ENCODE assay signal across 8 cellular contexts in the genomic region with DNA sequence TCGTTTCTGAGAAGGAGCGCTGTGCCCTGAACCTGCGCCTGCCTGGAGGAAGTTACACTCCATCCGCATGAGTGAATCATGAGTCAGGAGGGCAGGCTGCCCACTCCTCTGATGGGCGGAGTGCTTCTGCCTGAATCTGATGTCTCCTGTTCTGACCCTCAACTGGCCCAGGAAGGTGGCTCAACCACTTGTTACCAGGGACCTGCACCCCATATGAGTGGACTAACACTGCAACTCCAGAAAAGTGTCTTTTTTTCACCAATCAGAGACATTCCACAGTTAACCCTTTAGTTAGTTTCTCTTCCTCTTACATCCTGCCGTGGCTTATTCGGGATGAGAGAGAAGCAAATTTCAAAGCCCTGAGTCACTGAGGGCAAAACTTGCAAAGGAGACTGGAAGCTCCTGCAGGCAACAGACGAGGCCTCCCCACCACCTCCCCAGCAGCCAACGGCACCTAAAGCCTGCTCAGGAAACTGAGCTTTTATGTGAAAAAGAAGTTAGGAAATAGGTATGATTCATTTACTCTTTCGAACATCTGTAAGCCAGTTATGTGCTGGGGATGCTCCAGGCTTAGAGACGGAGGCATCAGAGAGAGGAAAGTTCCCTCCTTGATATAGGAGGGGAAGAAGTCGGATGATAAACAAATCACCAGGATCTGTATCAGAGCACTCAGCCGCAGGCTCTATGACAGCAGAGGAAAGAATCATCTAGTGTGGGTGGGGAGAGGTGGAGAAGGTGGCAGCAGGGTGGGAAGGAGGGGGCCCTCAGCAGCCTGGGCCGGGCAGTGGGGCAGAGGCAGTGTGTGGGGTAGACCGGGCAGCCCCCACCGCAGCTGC. TPM values are rescaled to one million over a fixed set of nuclear protein-coding genes. Genes with fewer than 3 reads are reported as not detected.
A peak's percentile ranks its signal among the peaks of the same experiment; 100 is the strongest.
DNase-seq lines count a peak whose midpoint lies in the region; ATAC-seq and TF ChIP-seq lines count a peak whose summit lies in the region.

No MANE protein-coding gene starts in this region.

- H3K9me3 ChIP-seq in CD8-positive, alpha-beta memory T cell (ENCODE audit: low read length), result no peaks in the 10 kb centered on the region
- H3K9me3 ChIP-seq in effector memory CD4-positive, alpha-beta T cell (ENCODE audit: control insufficient read depth, low read length), result no peaks in the 10 kb centered on the region
- no peaks in the 10 kb centered on the region for H3K9me3 ChIP-seq in thoracic aorta

- peaks cover 90 to 100% (median 100%) of the 10 kb centered on the region in 3 donors for H3K4me1 Mint-ChIP-seq in CD8-positive, alpha-beta memory T cell

- POLR2A ChIA-PET in CD8-positive, alpha-beta memory T cell (lab: Charles Lee), result interaction anchor here (0.9 to 3.5 kb wide), 6 partner anchors 21 to 39 kb away, joined by 3 to 22 read pairs (median 6); no protein-coding TSS in a partner anchor

- H3K36me3 ChIP-seq in CD8-positive, alpha-beta memory T cell (ENCODE audit: insufficient read depth, low read length), result peaks cover 20% of the 10 kb centered on the region
- H3K36me3 ChIP-seq in effector memory CD4-positive, alpha-beta T cell (ENCODE audit: control insufficient read depth, insufficient read depth, low read length), result peaks cover 19% of the 10 kb centered on the region
- no peaks in the 10 kb centered on the region for H3K36me3 ChIP-seq in thoracic aorta

- peak in 4 of 5 donors; percentile 23 to 63 (median 38) for DNase-seq in CD8-positive, alpha-beta memory T cell
- DNase-seq in HS-27A (ENCODE audit: low read depth) (peak; percentile 97), UCSD-AML1 (lab: John Stamatoyannopoulos, UW; ENCODE audit: unreplicated experiment) (peak; percentile 52), myocyte (ENCODE audit: low read depth) (peak; percentile 84), thoracic aorta (ENCODE audit: low spot score) (peak; percentile 70), NCI-H526 (lab: John Stamatoyannopoulos, UW) (no peak)
- peak in 2 of 3 donors; percentile 25 to 37 for DNase-seq in effector memory CD4-positive, alpha-beta T cell

- H3K4me3 ChIP-seq in CD8-positive, alpha-beta memory T cell (ENCODE audit: low read length), result peak overlapping the region; percentile 42
- peak overlapping the region; percentile 20 for H3K4me3 ChIP-seq in effector memory CD4-positive, alpha-beta T cell (ENCODE audit: insufficient read depth, low read depth, low read length, poor library complexity, severe bottlenecking)
- peak overlapping the region; percentile 48 for H3K4me3 ChIP-seq in thoracic aorta

- H3K9me3 Mint-ChIP-seq in CD8-positive, alpha-beta memory T cell, result peaks cover 0 to 2% (median 0%) of the 10 kb centered on the region in 5 donors

- peaks cover 99% of the 10 kb centered on the region for H3K4me1 ChIP-seq in CD8-positive, alpha-beta memory T cell (ENCODE audit: insufficient read depth, low read length)
- peaks cover 77% of the 10 kb centered on the region for H3K4me1 ChIP-seq in effector memory CD4-positive, alpha-beta T cell (ENCODE audit: control insufficient read depth, insufficient read depth, low read length, poor library complexity, severe bottlenecking)
- H3K4me1 ChIP-seq in thoracic aorta (ENCODE audit: control insufficient read depth in 1 of 2, low read depth in 2 of 2), result peaks cover 28 to 73% of the 10 kb centered on the region in 2 donors

- ATAC-seq in GM21390 (IDR thresholded peaks at IDR 0.05; ENCODE audit: unreplicated experiment) (peak; percentile 38), thoracic aorta (ENCODE audit: insufficient number of reproducible peaks, low FRiP score, low read depth) (peak; percentile 72)

- H3K4me3 Mint-ChIP-seq in CD8-positive, alpha-beta memory T cell, result peak overlapping the region; percentile 73 to 87 (median 80)

- no peak for TF ChIP-seq CTCF in thoracic aorta (IDR thresholded peaks at IDR 0.05)

- peaks cover 8 to 68% (median 22%) of the 10 kb centered on the region in 3 donors for H3K36me3 Mint-ChIP-seq in CD8-positive, alpha-beta memory T cell

- CTCF ChIA-PET in CD8-positive, alpha-beta memory T cell (lab: Charles Lee), result interaction anchor here (0.7 to 3.6 kb wide), 12 partner anchors 12 to 101 kb away, joined by 3 to 13 read pairs (median 6); a partner anchor contains a TSS

- no peaks in the 10 kb centered on the region for H3K27me3 Mint-ChIP-seq in CD8-positive, alpha-beta memory T cell

- peak overlapping the region; percentile 55 for H3K27ac ChIP-seq in CD8-positive, alpha-beta memory T cell (ENCODE audit: low read depth, low read length)
- peak overlapping the region; percentile 83 for H3K27ac ChIP-seq in effector memory CD4-positive, alpha-beta T cell (ENCODE audit: insufficient read depth, low read length, poor library complexity, severe bottlenecking)
- peak overlapping the region; percentile 79 to 87 for H3K27ac ChIP-seq in thoracic aorta

- peak overlapping the region; percentile 93 to 98 (median 96) for H3K27ac Mint-ChIP-seq in CD8-positive, alpha-beta memory T cell

- no peaks in the 10 kb centered on the region for H3K27me3 ChIP-seq in CD8-positive, alpha-beta memory T cell (ENCODE audit: insufficient read depth, low read length, poor library complexity, severe bottlenecking)
- no peaks in the 10 kb centered on the region for H3K27me3 ChIP-seq in effector memory CD4-positive, alpha-beta T cell (replicated peaks; ENCODE audit: control insufficient read depth, insufficient read depth, low read length, poor library complexity, severe bottlenecking)
- H3K27me3 ChIP-seq in thoracic aorta (replicated peaks; ENCODE audit: insufficient read depth), result no peaks in the 10 kb centered on the region

RNA-seq across cellular contexts. Expression of a gene that starts 31.0 kb away (rescaled TPM):
- 10 to 100 TPM; 59.5 to 60.0 TPM for total RNA-seq in CD8-positive, alpha-beta memory T cell
- 196 TPM for polyA plus RNA-seq in CD8-positive, alpha-beta memory T cell
- total RNA-seq in myocyte, result 3.2 and 7.2 TPM in 2 replicates
- polyA plus RNA-seq in myocyte (2012), result 8.2 TPM
- 10 to 100 TPM; 41.7 to 42.2 TPM for total RNA-seq in thoracic aorta

Comparison
In these comparisons a context has a peak if more than half of its experiments do, and no peak if none do; other contexts are left out.
1. DNase-seq: peak in CD8-positive, alpha-beta memory T cell (4 of 5), HS-27A (single experiment), UCSD-AML1 (single experiment), effector memory CD4-positive, alpha-beta T cell (2 of 3), myocyte (single experiment) and thoracic aorta (single experiment); none in NCI-H526 (0 of 2).
2. Peak in every context shown above with its lines, with median percentiles within 50 percentile points of each other: H3K27ac ChIP-seq and H3K4me3 ChIP-seq.